1 cellular context compared by ENCODE assay signal in genomic region chr1:15323989-15324866, GRCh38.
TF ChIP-seq lines count a peak whose summit lies in the region.

No MANE protein-coding gene starts in this region.

TF ChIP-seq in HepG2, 621 proteins besides CTCF, POLR2A, EP300 and RAD21 (continued from another document):
- no peak for TF ChIP-seq ARID4A (CRISPR knock-in tag; IDR thresholded peaks at IDR 0.05; ENCODE audit: borderline replicate concordance)
- no peak for TF ChIP-seq CHCHD3 (CRISPR knock-in tag; IDR thresholded peaks at IDR 0.05)
- no peak for TF ChIP-seq SNRNP70 (IDR thresholded peaks at IDR 0.05; ENCODE audit: low read depth, low read length)
- TF ChIP-seq TGIF2 (CRISPR knock-in tag; IDR thresholded peaks at IDR 0.05), result no peak
- TF ChIP-seq NR2F2 (IDR thresholded peaks at IDR 0.05; ENCODE audit: borderline replicate concordance, low read depth), result no peak
- TF ChIP-seq HHEX (CRISPR knock-in tag; IDR thresholded peaks at IDR 0.05), result no peak
